In the genomic region with DNA sequence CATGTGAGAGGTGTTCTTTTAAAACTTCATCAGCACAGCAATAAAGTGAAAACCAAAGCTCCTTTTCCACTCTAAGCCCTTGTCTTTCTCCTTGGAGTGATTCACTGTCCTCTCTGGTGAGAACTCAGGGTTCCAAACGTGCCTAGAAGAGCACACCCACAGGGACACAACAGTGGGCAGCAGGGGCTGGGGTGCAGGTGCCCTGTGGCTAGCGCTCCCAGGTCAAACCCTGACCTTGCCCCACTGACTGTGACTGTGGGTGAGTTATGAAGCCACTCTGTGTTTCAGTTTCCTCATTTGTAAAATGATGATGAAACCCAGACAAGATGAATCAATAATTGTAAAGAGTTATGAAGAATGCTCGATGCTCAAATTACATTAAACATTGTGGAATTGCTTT, we compare ENCODE assay signal across 37 cellular contexts. TPM values are rescaled to one million over a fixed set of nuclear protein-coding genes. Genes with fewer than 3 reads are reported as not detected.
A peak's percentile ranks its signal among the peaks of the same experiment; 100 is the strongest.
DNase-seq lines count a peak whose midpoint lies in the region; ATAC-seq, FAIRE-seq and TF ChIP-seq lines count a peak whose summit lies in the region.
"Had no signal": no experiment of that assay in that cellular context is flagged by ENCODE, and none has a peak within 500 bp of the region (broad histone marks: within the 10 kb centered on the region; RNA-seq: fewer than 3 reads in every experiment).

No MANE protein-coding gene starts in this region.

- H3K27me3 Mint-ChIP-seq in MCF 10A (ENCODE audit: insufficient read depth, unreplicated experiment) = no peaks in the 10 kb centered on the region

- H3K4me1 Mint-ChIP-seq in MCF 10A (ENCODE audit: insufficient read depth, unreplicated experiment) = peaks cover 23% of the 10 kb centered on the region
- H3K4me1 Mint-ChIP-seq: activated T-helper 17 cell treated with anti-CD3 and anti-CD28 coated beads, Interleukin-2, amount 50 U/mL, for 72 hours; memory B cell; T-cell had no signal

- H3K4me2 ChIP-seq in mammary epithelial cell (ENCODE audit: insufficient read depth, low read depth, low read length) (no peak overlapping the region), HepG2 (ENCODE audit: low read depth, low read length) (no peak overlapping the region)

- H2AFZ ChIP-seq in mammary epithelial cell (ENCODE audit: low read depth, low read length) = no peak overlapping the region
- H2AFZ ChIP-seq in HepG2 (ENCODE audit: low read length) = no peak overlapping the region

- no peak for ATAC-seq in HepG2
- ATAC-seq: activated T-helper 17 cell treated with anti-CD3 and anti-CD28 coated beads, Interleukin-2, amount 50 U/mL, for 72 hours; Panc1; stimulated activated naive CD8-positive, alpha-beta T cell treated with anti-CD3 and anti-CD28 coated beads, Interleukin-15, Interleukin-2, amounts not matched to agents 100 U/mL and 50 U/mL, for 24 hours; T-cell had no signal

- peaks cover 4% of the 10 kb centered on the region for H3K36me3 Mint-ChIP-seq in MCF 10A (ENCODE audit: insufficient read depth, unreplicated experiment)
- H3K36me3 Mint-ChIP-seq: activated CD4-positive, alpha-beta memory T cell treated with anti-CD3 and anti-CD28 coated beads for 36 hours; memory B cell; T-cell had no signal

- TF ChIP-seq EP300 in HepG2 (IDR thresholded peaks at IDR 0.05; ENCODE audit: low read depth in 2 of 2, low read length in 2 of 2) = no peak
- TF ChIP-seq EP300 in HepG2 (CRISPR knock-in tag; IDR thresholded peaks at IDR 0.05; ENCODE audit: borderline replicate concordance) = no peak

- H3K4me3 ChIP-seq in mammary epithelial cell (replicated peaks in 1 of 3; ENCODE audit: insufficient read depth in 1 of 3, low read depth in 2 of 3, low read length in 3 of 3) (no peak overlapping the region), HepG2 (replicated peaks in 1 of 3; ENCODE audit: insufficient read depth in 1 of 3, low read depth in 2 of 3, low read length in 3 of 3) (no peak overlapping the region)
- H3K4me3 ChIP-seq: prostate gland, sigmoid colon, thoracic aorta had no signal

- H3K27ac ChIP-seq in mammary epithelial cell (ENCODE audit: insufficient read depth, low read depth, low read length) (no peak overlapping the region), RWPE1 (peak overlapping the region; percentile 91), HepG2 (ENCODE audit: extremely low read length, insufficient read depth, low read length) (no peak overlapping the region)
- H3K27ac ChIP-seq: neutrophil, prostate gland, sigmoid colon, thoracic aorta had no signal

- CTCF ChIA-PET in MCF 10A (lab: Yijun Ruan, JAX) = interaction anchor here (0.8 to 8.7 kb wide), 10 partner anchors 54 to 182 kb away, joined by 3 to 88 read pairs (median 6); no protein-coding TSS in a partner anchor
- CTCF ChIA-PET in mammary epithelial cell (lab: Charles Lee; ENCODE audit: low non-redundant PET) = no interaction called here
- CTCF ChIA-PET in RWPE1 (lab: Yijun Ruan, JAX) = interaction anchor here (0.6 to 1.8 kb wide), 6 partner anchors 13 to 163 kb away, joined by 3 to 7 read pairs (median 3); no protein-coding TSS in a partner anchor
- CTCF ChIA-PET in HepG2 (lab: Yijun Ruan, JAX; ENCODE audit: low intra/inter-chr PET ratio, low total read pairs) = no interaction called here

- no peak for TF ChIP-seq RAD21 in HepG2 (CRISPR knock-in tag; IDR thresholded peaks at IDR 0.05)

- H3K9me3 ChIP-seq in mammary epithelial cell (replicated peaks; ENCODE audit: insufficient read depth, low read length) (no peaks in the 10 kb centered on the region), HepG2 (ENCODE audit: low read length) (no peaks in the 10 kb centered on the region)
- H3K9me3 ChIP-seq: neutrophil, prostate gland, sigmoid colon, SJSA1, thoracic aorta had no signal

- H3K36me3 ChIP-seq in mammary epithelial cell (ENCODE audit: insufficient read depth, low read length) (no peaks in the 10 kb centered on the region), HepG2 (replicated peaks in 1 of 2; ENCODE audit: control insufficient read depth in 1 of 2, insufficient read depth in 2 of 2, low read length in 2 of 2) (no peaks in the 10 kb centered on the region)
- H3K36me3 ChIP-seq: neutrophil, prostate gland, sigmoid colon, SJSA1, thoracic aorta had no signal

- DNase-seq in MCF 10A (ENCODE audit: unreplicated experiment) (no peak), mammary epithelial cell (no peak), RWPE1 (ENCODE audit: low spot score) (no peak), HepG2 (ENCODE audit: low spot score) (no peak), D721Med (ENCODE audit: insufficient read length, low spot score) (no peak), NCI-H2196 (lab: John Stamatoyannopoulos, UW; ENCODE audit: unreplicated experiment) (no peak), NCI-H187 treated with DMSO at 0.1 percent for 48 hours (lab: John Stamatoyannopoulos, UW) (no peak)
- DNase-seq in stimulated activated naive CD4-positive, alpha-beta T cell (lab: John Stamatoyannopoulos, UW) = no peak
- DNase-seq: activated CD4-positive, alpha-beta memory T cell treated with anti-CD3 and anti-CD28 coated beads for 36 hours; activated CD4-positive, CD25-positive, alpha-beta regulatory T cell treated with anti-CD3 and anti-CD28 coated beads, Interleukin-2, amount 50 U/mL, for 72 hours; activated naive CD4-positive, alpha-beta T cell treated with anti-CD3 and anti-CD28 coated beads, Interleukin-2, amount 50 U/mL, for 16 hours; DMS153; effector CD8-positive, alpha-beta T cell; HFFc6; kidney glomerular epithelial cell; NCI-H1105; NCI-H1930; NCI-H226; NCI-H748 treated with DMSO at 0.1 percent for 48 hours; sigmoid colon; stimulated activated CD4-positive, alpha-beta T cell treated with anti-CD3 and anti-CD28 coated beads, Interleukin-15, amount 100 ng/mL, for 24 hours; stimulated activated naive CD8-positive, alpha-beta T cell treated with anti-CD3 and anti-CD28 coated beads, Interleukin-15, Interleukin-2, amounts not matched to agents 100 U/mL and 50 U/mL, for 24 hours; T-cell had no signal

- dilution Hi-C loops in mammary epithelial cell (cut with HindIII; ENCODE audit: low sequenced_read_pairs) = no loop called here

- BruUV-seq in MCF 10A (replicated peaks; lab: Mats Ljungman, UMichigan) = no TSS peak
- no TSS peak for BruUV-seq in mammary epithelial cell (replicated peaks; lab: Mats Ljungman, UMichigan)
- no TSS peak for BruUV-seq in HepG2 (replicated peaks; lab: Mats Ljungman, UMichigan)

- FAIRE-seq in HepG2 (lab: Jason Lieb, UNC) (no peak), D721Med (lab: Jason Lieb, UNC) (no peak)
- FAIRE-seq: A204.1, colon, TTC549 had no signal

- in situ Hi-C loops in mammary epithelial cell (cut with MboI; ENCODE audit: low sequenced_read_pairs in 2 of 2) (loop anchor here (5.0 kb wide), 2 partner anchors 70 to 165 kb away; no protein-coding TSS in a partner anchor), HepG2 (cut with HindIII; ENCODE audit: extremely low pct_ligation_motif_present, low pct_unique_long_range_greater_than_20kb) (loop anchor here (5.0 kb wide), 2 partner anchors 110 to 170 kb away; a partner anchor contains a TSS)

- POLR2A ChIA-PET in MCF 10A (lab: Yijun Ruan, JAX) (interaction anchor here (0.7 to 1.2 kb wide), 9 partner anchors 9 to 124 kb away, joined by 3 to 11 read pairs (median 4); no protein-coding TSS in a partner anchor), RWPE1 (lab: Yijun Ruan, JAX; ENCODE audit: low non-redundant PET) (no interaction called here), HepG2 (lab: Yijun Ruan, JAX) (no interaction called here)

- H3K4me3 Mint-ChIP-seq in MCF 10A (ENCODE audit: unreplicated experiment) = no peak overlapping the region
- H3K4me3 Mint-ChIP-seq: activated CD4-positive, alpha-beta memory T cell treated with anti-CD3 and anti-CD28 coated beads for 36 hours; activated T-helper 17 cell treated with anti-CD3 and anti-CD28 coated beads, Interleukin-2, amount 50 U/mL, for 72 hours; memory B cell; T-cell had no signal

- H4K20me1 ChIP-seq in mammary epithelial cell (ENCODE audit: insufficient read depth, low read length) (no peaks in the 10 kb centered on the region), HepG2 (ENCODE audit: insufficient read depth, low read length) (peaks cover 3% of the 10 kb centered on the region; the same call in 1 of the 2 replicates)

- intact Hi-C loops in MCF 10A (cut with micrococcal nuclease) = no loop called here
- intact Hi-C loops in mammary epithelial cell (cut with micrococcal nuclease) = no loop called here
- intact Hi-C loops in HepG2 (cut with micrococcal nuclease; ENCODE audit: unreplicated experiment) = no loop called here

- H3K9ac ChIP-seq in mammary epithelial cell (ENCODE audit: insufficient read depth, low read length) (no peak overlapping the region), HepG2 (ENCODE audit: insufficient read depth, low read depth, low read length) (no peak overlapping the region)

- H3K27me3 ChIP-seq in mammary epithelial cell (ENCODE audit: insufficient read depth, low read length) (no peaks in the 10 kb centered on the region), HepG2 (ENCODE audit: control insufficient read depth in 1 of 2, insufficient read depth in 2 of 2, low read length in 2 of 2) (peaks cover 0 to 10% of the 10 kb centered on the region in 2 experiments; a peak in 2 of 5 replicates)
- H3K27me3 ChIP-seq: SJSA1 had no signal

- TF ChIP-seq POLR2A in HepG2 (IDR thresholded peaks at IDR 0.05; ENCODE audit: insufficient read depth in 1 of 2, low read depth in 2 of 2, low read length in 2 of 2) = no peak

- peak overlapping the region; percentile 75 for H3K27ac Mint-ChIP-seq in MCF 10A (ENCODE audit: low read depth, unreplicated experiment)
- H3K27ac Mint-ChIP-seq: activated CD4-positive, alpha-beta memory T cell treated with anti-CD3 and anti-CD28 coated beads for 36 hours; activated T-helper 17 cell treated with anti-CD3 and anti-CD28 coated beads, Interleukin-2, amount 50 U/mL, for 72 hours; HFFc6; memory B cell; T-cell had no signal

- H3K79me2 ChIP-seq in mammary epithelial cell (ENCODE audit: insufficient read depth, low read length) = no peaks in the 10 kb centered on the region
- no peaks in the 10 kb centered on the region for H3K79me2 ChIP-seq in HepG2 (ENCODE audit: insufficient read depth, low read length)

- no peak for TF ChIP-seq CTCF in MCF 10A (IDR thresholded peaks at IDR 0.05; ENCODE audit: unreplicated experiment)
- no peak for TF ChIP-seq CTCF in mammary epithelial cell (conservative IDR thresholded peaks at IDR 0.05 in 1 of 2, IDR thresholded peaks at IDR 0.05 in 1 of 2; ENCODE audit: extremely low read depth in 1 of 2, insufficient read depth in 1 of 2, low read depth in 1 of 2, low read length in 2 of 2)
- TF ChIP-seq CTCF in RWPE1 (conservative IDR thresholded peaks at IDR 0.05; ENCODE audit: low read depth) = no peak
- no peak for TF ChIP-seq CTCF in HepG2 (CRISPR knock-in tag; IDR thresholded peaks at IDR 0.05)
- no peak for TF ChIP-seq CTCF in D721Med (IDR thresholded peaks at IDR 0.05; ENCODE audit: insufficient read depth, missing control alignments)

- 36% methylated on average over 3 of the region's 3 CpGs for WGBS in mammary epithelial cell (ENCODE audit: low coverage, missing lambda C conversion rate)
- 18% methylated on average over 3 of the region's 3 CpGs for WGBS in HepG2 (ENCODE audit: low lambda C conversion rate)

- no peaks in the 10 kb centered on the region for H3K9me3 Mint-ChIP-seq in MCF 10A (ENCODE audit: unreplicated experiment)
- H3K9me3 Mint-ChIP-seq: activated CD4-positive, alpha-beta memory T cell treated with anti-CD3 and anti-CD28 coated beads for 36 hours; activated T-helper 17 cell treated with anti-CD3 and anti-CD28 coated beads, Interleukin-2, amount 50 U/mL, for 72 hours; HFFc6; memory B cell; T-cell had no signal

- H3K4me1 ChIP-seq in mammary epithelial cell (ENCODE audit: insufficient read depth, low read length) (peaks cover 34% of the 10 kb centered on the region), HepG2 (ENCODE audit: insufficient read depth, low read length) (peaks cover 44% of the 10 kb centered on the region)
- H3K4me1 ChIP-seq: sigmoid colon had no signal

RNA-seq across cellular contexts. Expression of a gene that starts 37.6 kb away (rescaled TPM):
- not detected in 2 replicates for total RNA-seq in MCF 10A (2022)
- 1 to 10 TPM in 1 of 2 donors, under 1 TPM in 1; 0.67 to 8.7 TPM for total RNA-seq in mammary epithelial cell
- 2.4 TPM for polyA plus RNA-seq in mammary epithelial cell
- not detected for polyA minus RNA-seq in mammary epithelial cell
- total RNA-seq in HepG2 (2016; rRNA removed; fragmentation: Illumina TruSeq; extraction: Trizol) = not detected in 2 replicates
- not detected in 2 replicates for total RNA-seq in HepG2 (2016; cell fraction: cytosol; rRNA removed; fragmentation: Illumina TruSeq; extraction: Trizol; ENCODE audit: low read depth)
- total RNA-seq in HepG2 (2016; cell fraction: insoluble cytoplasmic fraction; rRNA removed; fragmentation: Illumina TruSeq; extraction: Trizol) = not detected in 2 replicates
- not detected in 2 replicates for total RNA-seq in HepG2 (2016; cell fraction: membrane; rRNA removed; fragmentation: Illumina TruSeq; extraction: Trizol)
- not detected in 2 replicates for total RNA-seq in HepG2 (2016; cell fraction: nucleus; rRNA removed; fragmentation: Illumina TruSeq; extraction: Trizol)
- polyA plus RNA-seq in HepG2 (2011; rRNA removed) = not detected in 2 replicates
- not detected in 2 replicates for polyA plus RNA-seq in HepG2 (2011; cell fraction: cytosol; rRNA removed)
- not detected in 2 replicates for polyA plus RNA-seq in HepG2 (2011; cell fraction: nucleus; rRNA removed)
- polyA plus RNA-seq in HepG2 (2012) = not detected in 2 replicates
- not detected in 2 replicates for polyA plus RNA-seq in HepG2 (2016; cell fraction: cytosol; fragmentation: Illumina TruSeq; extraction: Trizol; ENCODE audit: low read depth)
- polyA plus RNA-seq in HepG2 (2016; cell fraction: insoluble cytoplasmic fraction; fragmentation: Illumina TruSeq; extraction: Trizol; ENCODE audit: low read depth) = not detected in 2 replicates
- polyA plus RNA-seq in HepG2 (2016; cell fraction: membrane; fragmentation: Illumina TruSeq; extraction: Trizol; ENCODE audit: low read depth) = not detected in 2 replicates
- polyA plus RNA-seq in HepG2 (2016; cell fraction: nucleus; fragmentation: Illumina TruSeq; extraction: Trizol; ENCODE audit: insufficient read depth, low read depth) = not detected in 2 replicates
- polyA minus RNA-seq in HepG2 (2011; rRNA and poly(A)+ RNA removed; ENCODE audit: low replicate concordance) = 0.56 TPM in 1 of 2 replicates, not detected in the other
- not detected in 2 replicates for polyA minus RNA-seq in HepG2 (2011; cell fraction: cytosol; rRNA and poly(A)+ RNA removed)
- polyA minus RNA-seq in HepG2 (2011; cell fraction: nucleus; rRNA and poly(A)+ RNA removed) = not detected in 2 replicates
- total RNA-seq: activated CD4-positive, alpha-beta memory T cell treated with anti-CD3 and anti-CD28 coated beads for 36 hours; activated T-helper 17 cell treated with anti-CD3 and anti-CD28 coated beads, Interleukin-2, amount 50 U/mL, for 72 hours; bronchial epithelial cell; epithelial cell of proximal tubule; fibroblast of villous mesenchyme; HFFc6; LHCN-M2; sigmoid colon; SJSA1; T-cell; thoracic aorta had no signal
- polyA plus RNA-seq: sigmoid colon had no signal

RNA-seq across cellular contexts. Expression of a gene that starts 43.9 kb away (rescaled TPM):
- 1.3 TPM in 1 of 2 replicates, not detected in the other for total RNA-seq in MCF 10A (2022)
- 1 to 10 TPM in 1 of 2 donors, under 1 TPM in 1; under 0.01 to 1.9 TPM for total RNA-seq in mammary epithelial cell
- polyA plus RNA-seq in mammary epithelial cell = 1.3 TPM
- not detected for polyA minus RNA-seq in mammary epithelial cell
- total RNA-seq in HepG2 (2016; rRNA removed; fragmentation: Illumina TruSeq; extraction: Trizol) = not detected in 2 replicates
- not detected in 2 replicates for total RNA-seq in HepG2 (2016; cell fraction: cytosol; rRNA removed; fragmentation: Illumina TruSeq; extraction: Trizol; ENCODE audit: low read depth)
- total RNA-seq in HepG2 (2016; cell fraction: insoluble cytoplasmic fraction; rRNA removed; fragmentation: Illumina TruSeq; extraction: Trizol) = not detected in 2 replicates
- total RNA-seq in HepG2 (2016; cell fraction: membrane; rRNA removed; fragmentation: Illumina TruSeq; extraction: Trizol) = 0.62 TPM in 1 of 2 replicates, not detected in the other
- not detected in 2 replicates for total RNA-seq in HepG2 (2016; cell fraction: nucleus; rRNA removed; fragmentation: Illumina TruSeq; extraction: Trizol)
- not detected in 2 replicates for polyA plus RNA-seq in HepG2 (2011; rRNA removed)
- polyA plus RNA-seq in HepG2 (2011; cell fraction: cytosol; rRNA removed) = not detected in 2 replicates
- polyA plus RNA-seq in HepG2 (2011; cell fraction: nucleus; rRNA removed) = not detected in 2 replicates
- polyA plus RNA-seq in HepG2 (2012) = not detected in 2 replicates
- polyA plus RNA-seq in HepG2 (2016; cell fraction: cytosol; fragmentation: Illumina TruSeq; extraction: Trizol; ENCODE audit: low read depth) = not detected in 2 replicates
- not detected in 2 replicates for polyA plus RNA-seq in HepG2 (2016; cell fraction: insoluble cytoplasmic fraction; fragmentation: Illumina TruSeq; extraction: Trizol; ENCODE audit: low read depth)
- polyA plus RNA-seq in HepG2 (2016; cell fraction: membrane; fragmentation: Illumina TruSeq; extraction: Trizol; ENCODE audit: low read depth) = not detected in 2 replicates
- not detected in 2 replicates for polyA plus RNA-seq in HepG2 (2016; cell fraction: nucleus; fragmentation: Illumina TruSeq; extraction: Trizol; ENCODE audit: insufficient read depth, low read depth)
- polyA minus RNA-seq in HepG2 (2011; rRNA and poly(A)+ RNA removed; ENCODE audit: low replicate concordance) = not detected in 2 replicates
- not detected in 2 replicates for polyA minus RNA-seq in HepG2 (2011; cell fraction: cytosol; rRNA and poly(A)+ RNA removed)
- polyA minus RNA-seq in HepG2 (2011; cell fraction: nucleus; rRNA and poly(A)+ RNA removed) = not detected in 2 replicates
- total RNA-seq: activated CD4-positive, alpha-beta memory T cell treated with anti-CD3 and anti-CD28 coated beads for 36 hours; activated T-helper 17 cell treated with anti-CD3 and anti-CD28 coated beads, Interleukin-2, amount 50 U/mL, for 72 hours; bronchial epithelial cell; epithelial cell of proximal tubule; fibroblast of villous mesenchyme; HFFc6; LHCN-M2; SJSA1 had no signal

Comparison
In these comparisons a context has a peak if more than half of its experiments do, and no peak if none do; other contexts are left out.
1. CTCF ChIA-PET loops: an anchor here in MCF 10A (0.8 to 8.7 kb wide) and RWPE1 (0.6 to 1.8 kb wide); none called in mammary epithelial cell and HepG2.